Comparison of ENCODE assay signal across 21 cellular contexts in genomic region chr20:57225197-57225733, GRCh38. TPM values are rescaled to one million over a fixed set of nuclear protein-coding genes. Genes with fewer than 3 reads are reported as not detected.
"Had no signal": no experiment of that assay in that cellular context is flagged by ENCODE, and none has a peak within 500 bp of the region (broad histone marks: within the 10 kb centered on the region; RNA-seq: fewer than 3 reads in every experiment).

No MANE protein-coding gene starts in this region.

- H2AFZ ChIP-seq: hepatocyte had no signal

- H3K27me3 ChIP-seq: hepatocyte, pancreas, uterus had no signal

- H3K36me3 ChIP-seq: pancreas, spleen, stomach, uterus had no signal

- H3K4me1 ChIP-seq: foreskin keratinocyte, pancreas, stomach, uterus had no signal

- FAIRE-seq: colon, pancreas had no signal

- H3K9me3 Mint-ChIP-seq: dendritic cell treated with granulocyte-macrophage colony-stimulating factor and Interleukin-4, amounts not matched to agents 40 ng/mL and 50 ng/mL, for 4 days; effector memory CD8-positive, alpha-beta T cell; naive thymus-derived CD8-positive, alpha-beta T cell; stimulated activated naive B cell treated with anti-CD40 and anti-IgM and Interleukin-4, amounts not matched to agents 10 μg/mL and 1 μg/mL and 100 μg/mL, for 72 hours; type B pancreatic cell had no signal

- H3K9me3 ChIP-seq: mucosa of descending colon, pancreas, spleen, stomach, uterus had no signal

- H3K4me2 ChIP-seq: hepatocyte had no signal

- H3K79me2 ChIP-seq: hepatocyte had no signal

- H3K4me3 ChIP-seq: hepatocyte, mucosa of descending colon, pancreas, spleen, stomach, uterus had no signal

- H3K4me3 Mint-ChIP-seq: dendritic cell treated with granulocyte-macrophage colony-stimulating factor and Interleukin-4, amounts not matched to agents 40 ng/mL and 50 ng/mL, for 4 days; effector memory CD8-positive, alpha-beta T cell; naive thymus-derived CD8-positive, alpha-beta T cell; stimulated activated naive B cell treated with anti-CD40 and anti-IgM and Interleukin-4, amounts not matched to agents 10 μg/mL and 1 μg/mL and 100 μg/mL, for 72 hours; type B pancreatic cell had no signal

- H3K4me1 Mint-ChIP-seq: naive thymus-derived CD8-positive, alpha-beta T cell; stimulated activated naive B cell treated with anti-CD40 and anti-IgM and Interleukin-4, amounts not matched to agents 10 μg/mL and 1 μg/mL and 100 μg/mL, for 72 hours had no signal

- ATAC-seq: effector memory CD8-positive, alpha-beta T cell; foreskin keratinocyte; naive thymus-derived CD8-positive, alpha-beta T cell; stimulated activated naive B cell treated with anti-CD40 and anti-IgM and Interleukin-4, amounts not matched to agents 10 μg/mL and 1 μg/mL and 100 μg/mL, for 72 hours had no signal

- H3K27ac ChIP-seq: foreskin keratinocyte, pancreas, stomach, uterus had no signal

- DNase-seq: cerebellar nuclear complex; effector memory CD8-positive, alpha-beta T cell; foreskin keratinocyte; kidney glomerular epithelial cell; naive thymus-derived CD8-positive, alpha-beta T cell; pancreas; spleen; stimulated activated CD4-positive, alpha-beta T cell treated with anti-CD3 and anti-CD28 coated beads, Interleukin-15, amount 100 ng/mL, for 24 hours; stimulated activated CD4-positive, alpha-beta T cell treated with anti-CD3 and anti-CD28 coated beads, Interleukin-2, amount 100 ng/mL, for 24 hours; stimulated activated CD4-positive, alpha-beta T cell treated with anti-CD3 and anti-CD28 coated beads, Interleukin-4, amount 100 ng/mL, for 4 hours; stimulated activated naive B cell treated with anti-CD40 and anti-IgM and Interleukin-4, amounts not matched to agents 10 μg/mL and 1 μg/mL and 100 μg/mL, for 72 hours; stomach; uterus had no signal

- H3K36me3 Mint-ChIP-seq: naive thymus-derived CD8-positive, alpha-beta T cell; stimulated activated naive B cell treated with anti-CD40 and anti-IgM and Interleukin-4, amounts not matched to agents 10 μg/mL and 1 μg/mL and 100 μg/mL, for 72 hours had no signal

- H3K27ac Mint-ChIP-seq: dendritic cell treated with granulocyte-macrophage colony-stimulating factor and Interleukin-4, amounts not matched to agents 40 ng/mL and 50 ng/mL, for 4 days; effector memory CD8-positive, alpha-beta T cell; naive thymus-derived CD8-positive, alpha-beta T cell; progenitor cell of endocrine pancreas; stimulated activated naive B cell treated with anti-CD40 and anti-IgM and Interleukin-4, amounts not matched to agents 10 μg/mL and 1 μg/mL and 100 μg/mL, for 72 hours; type B pancreatic cell had no signal

- H3K27me3 Mint-ChIP-seq: dendritic cell treated with granulocyte-macrophage colony-stimulating factor and Interleukin-4, amounts not matched to agents 40 ng/mL and 50 ng/mL, for 4 days; progenitor cell of endocrine pancreas; type B pancreatic cell had no signal

RNA-seq across cellular contexts. Expression of gene BMP7, which starts 41.2 kb away (rescaled TPM):
- total RNA-seq: foreskin keratinocyte; liver; lung microvascular endothelial cell; naive thymus-derived CD8-positive, alpha-beta T cell had no signal
- polyA plus RNA-seq: foreskin keratinocyte; liver; naive thymus-derived CD8-positive, alpha-beta T cell had no signal
